Comparison of ENCODE assay signal across 1 cellular context in genomic region chr21:44868707-44869106, GRCh38.
TF ChIP-seq lines count a peak whose summit lies in the region.

No MANE protein-coding gene starts in this region.

TF ChIP-seq in GM23338, 12 proteins besides CTCF, POLR2A, EP300 and RAD21 (continued from another document):
- TF ChIP-seq ZNF462 (CRISPR knock-in tag; IDR thresholded peaks at IDR 0.05) (no peak), STAT1 (IDR thresholded peaks at IDR 0.05; ENCODE audit: unreplicated experiment) (no peak), EZH2 (IDR thresholded peaks at IDR 0.05; ENCODE audit: low read depth, unreplicated experiment) (no peak), NANOG (IDR thresholded peaks at IDR 0.05; ENCODE audit: borderline replicate concordance) (no peak)
TF ChIP-seq in GM23338: peak in this region for 0.
